Comparison of ENCODE assay signal across 19 cellular contexts in genomic region chr12:15706010-15706676, GRCh38.
DNase-seq lines count a peak whose midpoint lies in the region; ATAC-seq and TF ChIP-seq lines count a peak whose summit lies in the region.
"Had no signal": no experiment of that assay in that cellular context is flagged by ENCODE, and none has a peak within 500 bp of the region (broad histone marks: within the 10 kb centered on the region; RNA-seq: fewer than 3 reads in every experiment).

No MANE protein-coding gene starts in this region.

- ATAC-seq in left colon = peak; percentile 97
- ATAC-seq in upper lobe of right lung = peak; percentile 56
- ATAC-seq: natural killer cell treated with Interleukin-12 subunit alpha and Interleukin-12 subunit beta and Interleukin-15 and Interleukin-18, amount 100 ng/mL, for 72 hours had no signal

- TF ChIP-seq CTCF in MCF 10A (IDR thresholded peaks at IDR 0.05; ENCODE audit: unreplicated experiment) (no peak), mammary epithelial cell (conservative IDR thresholded peaks at IDR 0.05 in 1 of 2, IDR thresholded peaks at IDR 0.05 in 1 of 2; ENCODE audit: extremely low read depth in 1 of 2, insufficient read depth in 1 of 2, low read depth in 1 of 2, low read length in 2 of 2) (no peak), Peyer's patch (IDR thresholded peaks at IDR 0.05) (no peak), upper lobe of right lung (IDR thresholded peaks at IDR 0.05) (no peak)

- no peak for TF ChIP-seq POLR2A in Peyer's patch (IDR thresholded peaks at IDR 0.05)

- H3K9ac ChIP-seq in mammary epithelial cell (ENCODE audit: insufficient read depth, low read length) = no peak overlapping the region

- H3K27me3 ChIP-seq in mammary epithelial cell (ENCODE audit: insufficient read depth, low read length) (no peaks in the 10 kb centered on the region), Peyer's patch (no peaks in the 10 kb centered on the region), upper lobe of right lung (no peaks in the 10 kb centered on the region)
- H3K27me3 ChIP-seq: upper lobe of left lung had no signal

- no peak overlapping the region for H2AFZ ChIP-seq in mammary epithelial cell (ENCODE audit: low read depth, low read length)

- H3K27me3 Mint-ChIP-seq in MCF 10A (ENCODE audit: insufficient read depth, unreplicated experiment) = no peaks in the 10 kb centered on the region
- H3K27me3 Mint-ChIP-seq: activated naive CD4-positive, alpha-beta T cell treated with anti-CD3 and anti-CD28 coated beads, Interleukin-2, amount 10 ng/mL, durations not matched to agents 7 days and 5 days; CD4-positive, alpha-beta memory T cell had no signal

- H3K27ac Mint-ChIP-seq in MCF 10A (ENCODE audit: low read depth, unreplicated experiment) = peak overlapping the region; percentile 82
- H3K27ac Mint-ChIP-seq: activated CD4-positive, alpha-beta T cell treated with anti-CD3 and anti-CD28 coated beads, Interleukin-2, amount 10 ng/mL, durations not matched to agents 7 days and 5 days; activated naive CD4-positive, alpha-beta T cell treated with anti-CD3 and anti-CD28 coated beads, Interleukin-2, amount 10 ng/mL, durations not matched to agents 7 days and 5 days; CD4-positive, alpha-beta memory T cell; natural killer cell treated with Interleukin-12 subunit alpha and Interleukin-12 subunit beta and Interleukin-15 and Interleukin-18, amount 100 ng/mL, for 72 hours had no signal

- in situ Hi-C loops in mammary epithelial cell (cut with MboI; ENCODE audit: low sequenced_read_pairs in 2 of 2) = no loop called here

- peak; percentile 42 for DNase-seq in MCF 10A (ENCODE audit: unreplicated experiment)
- no peak for DNase-seq in mammary epithelial cell
- DNase-seq in Peyer's patch = peak in 2 of 3 donors; percentile 80 to 81
- peak; percentile 85 to 94 for DNase-seq in left colon
- no peak for DNase-seq in upper lobe of right lung
- DNase-seq in hypothalamus (lab: John Stamatoyannopoulos, UW) = no peak
- DNase-seq in posterior vena cava (ENCODE audit: low spot score) = no peak
- no peak for DNase-seq in RPMI8226
- DNase-seq: activated CD4-positive, alpha-beta T cell treated with anti-CD3 and anti-CD28 coated beads, Interleukin-2, amount 10 ng/mL, durations not matched to agents 7 days and 5 days; activated naive CD4-positive, alpha-beta T cell treated with anti-CD3 and anti-CD28 coated beads, Interleukin-2, amount 10 ng/mL, durations not matched to agents 7 days and 5 days; CD4-positive, alpha-beta memory T cell; EL; foreskin melanocyte; NCI-H2029 treated with DMSO at 0.1 percent for 48 hours; stimulated activated CD4-positive, alpha-beta T cell treated with anti-CD3 and anti-CD28 coated beads, Interleukin-15, amount 100 ng/mL, for 24 hours; stimulated activated naive CD4-positive, alpha-beta T cell; upper lobe of left lung had no signal

- POLR2A ChIA-PET in MCF 10A (lab: Yijun Ruan, JAX) = interaction anchor here (0.9 to 6.9 kb wide), 7 partner anchors 12 to 83 kb away, joined by 3 to 32 read pairs (median 4); partner anchors contain the start of gene EPS8

- WGBS in mammary epithelial cell (ENCODE audit: low coverage, missing lambda C conversion rate) = 97% methylated on average over 4 of the region's 4 CpGs

- peaks cover 7% of the 10 kb centered on the region for H3K79me2 ChIP-seq in mammary epithelial cell (ENCODE audit: insufficient read depth, low read length)

- CTCF ChIA-PET in MCF 10A (lab: Yijun Ruan, JAX) (interaction anchor here (0.6 kb wide), 1 partner anchor 125 kb away, joined by 3 read pairs; no protein-coding TSS in a partner anchor), mammary epithelial cell (lab: Charles Lee; ENCODE audit: low non-redundant PET) (interaction anchor here (0.6 kb wide), 1 partner anchor 8 kb away, joined by 3 read pairs; no protein-coding TSS in a partner anchor)

- no peaks in the 10 kb centered on the region for H3K9me3 ChIP-seq in mammary epithelial cell (replicated peaks; ENCODE audit: insufficient read depth, low read length)
- H3K9me3 ChIP-seq in Peyer's patch = no peaks in the 10 kb centered on the region
- no peaks in the 10 kb centered on the region for H3K9me3 ChIP-seq in upper lobe of right lung
- H3K9me3 ChIP-seq: upper lobe of left lung had no signal

- BruUV-seq in MCF 10A (replicated peaks; lab: Mats Ljungman, UMichigan) (no TSS peak), mammary epithelial cell (replicated peaks; lab: Mats Ljungman, UMichigan) (no TSS peak)

- intact Hi-C loops in MCF 10A (cut with micrococcal nuclease) = loop anchor here (10.0 kb wide), 1 partner anchor 111 kb away; no protein-coding TSS in a partner anchor
- intact Hi-C loops in mammary epithelial cell (cut with micrococcal nuclease) = no loop called here
- intact Hi-C loops in left colon (cut with DNase I, micrococcal nuclease) = no loop called here
- intact Hi-C loops in upper lobe of right lung (cut with DNase I) = no loop called here
- intact Hi-C loops in posterior vena cava (cut with DNase I) = no loop called here

- H3K4me3 Mint-ChIP-seq in MCF 10A (ENCODE audit: unreplicated experiment) = no peak overlapping the region
- H3K4me3 Mint-ChIP-seq: activated CD4-positive, alpha-beta T cell treated with anti-CD3 and anti-CD28 coated beads, Interleukin-2, amount 10 ng/mL, durations not matched to agents 7 days and 5 days; activated naive CD4-positive, alpha-beta T cell treated with anti-CD3 and anti-CD28 coated beads, Interleukin-2, amount 10 ng/mL, durations not matched to agents 7 days and 5 days; CD4-positive, alpha-beta memory T cell; natural killer cell treated with Interleukin-12 subunit alpha and Interleukin-12 subunit beta and Interleukin-15 and Interleukin-18, amount 100 ng/mL, for 72 hours had no signal

- H3K4me3 ChIP-seq in mammary epithelial cell (replicated peaks in 1 of 3; ENCODE audit: insufficient read depth in 1 of 3, low read depth in 2 of 3, low read length in 3 of 3) = no peak overlapping the region
- no peak overlapping the region for H3K4me3 ChIP-seq in Peyer's patch
- H3K4me3 ChIP-seq in upper lobe of right lung = no peak overlapping the region
- H3K4me3 ChIP-seq: lung, upper lobe of left lung had no signal

- dilution Hi-C loops in mammary epithelial cell (cut with HindIII; ENCODE audit: low sequenced_read_pairs) = no loop called here

- H3K4me2 ChIP-seq in mammary epithelial cell (ENCODE audit: insufficient read depth, low read depth, low read length) = no peak overlapping the region

- H3K36me3 Mint-ChIP-seq in MCF 10A (ENCODE audit: insufficient read depth, unreplicated experiment) = peaks cover 9% of the 10 kb centered on the region
- H3K36me3 Mint-ChIP-seq: activated naive CD4-positive, alpha-beta T cell treated with anti-CD3 and anti-CD28 coated beads, Interleukin-2, amount 10 ng/mL, durations not matched to agents 7 days and 5 days; CD4-positive, alpha-beta memory T cell; natural killer cell treated with Interleukin-12 subunit alpha and Interleukin-12 subunit beta and Interleukin-15 and Interleukin-18, amount 100 ng/mL, for 72 hours had no signal

- H3K4me1 ChIP-seq in mammary epithelial cell (ENCODE audit: insufficient read depth, low read length) = peaks cover 11% of the 10 kb centered on the region
- peaks cover 0 to 48% (median under 1%) of the 10 kb centered on the region in 4 donors for H3K4me1 ChIP-seq in Peyer's patch
- H3K4me1 ChIP-seq in upper lobe of right lung = peaks cover 21% of the 10 kb centered on the region

- H3K27ac ChIP-seq in mammary epithelial cell (ENCODE audit: insufficient read depth, low read depth, low read length) = no peak overlapping the region
- no peak overlapping the region for H3K27ac ChIP-seq in Peyer's patch
- H3K27ac ChIP-seq in upper lobe of right lung = no peak overlapping the region

- peaks cover 38% of the 10 kb centered on the region for H3K4me1 Mint-ChIP-seq in MCF 10A (ENCODE audit: insufficient read depth, unreplicated experiment)

- no peaks in the 10 kb centered on the region for H4K20me1 ChIP-seq in mammary epithelial cell (ENCODE audit: insufficient read depth, low read length)

- H3K9me3 Mint-ChIP-seq in MCF 10A (ENCODE audit: unreplicated experiment) = no peaks in the 10 kb centered on the region
- H3K9me3 Mint-ChIP-seq: activated CD4-positive, alpha-beta T cell treated with anti-CD3 and anti-CD28 coated beads, Interleukin-2, amount 10 ng/mL, durations not matched to agents 7 days and 5 days; activated naive CD4-positive, alpha-beta T cell treated with anti-CD3 and anti-CD28 coated beads, Interleukin-2, amount 10 ng/mL, durations not matched to agents 7 days and 5 days; natural killer cell treated with Interleukin-12 subunit alpha and Interleukin-12 subunit beta and Interleukin-15 and Interleukin-18, amount 100 ng/mL, for 72 hours had no signal

- H3K36me3 ChIP-seq in mammary epithelial cell (ENCODE audit: insufficient read depth, low read length) (no peaks in the 10 kb centered on the region), Peyer's patch (no peaks in the 10 kb centered on the region), upper lobe of right lung (no peaks in the 10 kb centered on the region)
- H3K36me3 ChIP-seq: upper lobe of left lung had no signal

Comparison
In these comparisons a context has a peak if more than half of its experiments do, and no peak if none do; other contexts are left out.
1. DNase-seq: peak in MCF 10A (single experiment), Peyer's patch (2 of 3) and left colon (2 of 2); none in mammary epithelial cell (single experiment), upper lobe of right lung (single experiment), hypothalamus (0 of 51), posterior vena cava (single experiment) and RPMI8226 (single experiment).